In genomic region chr2:68737717-68738116, GRCh38 we compare ENCODE assay signal across 9 cellular contexts. TPM values are rescaled to one million over a fixed set of nuclear protein-coding genes. Genes with fewer than 3 reads are reported as not detected.
DNase-seq lines count a peak whose midpoint lies in the region; ATAC-seq, FAIRE-seq and TF ChIP-seq lines count a peak whose summit lies in the region.
"Had no signal": no experiment of that assay in that cellular context is flagged by ENCODE, and none has a peak within 500 bp of the region (broad histone marks: within the 10 kb centered on the region; RNA-seq: fewer than 3 reads in every experiment).

No MANE protein-coding gene starts in this region.

- H3K36me3 ChIP-seq in PC-9 (ENCODE audit: low read depth) (no peaks in the 10 kb centered on the region), right lobe of liver (no peaks in the 10 kb centered on the region)

- POLR2A ChIA-PET in PC-9 (lab: Charles Lee; ENCODE audit: unreplicated experiment), result no interaction called here

- no peaks in the 10 kb centered on the region for H3K27me3 ChIP-seq in PC-9 (ENCODE audit: insufficient read depth, low read depth)
- H3K27me3 ChIP-seq in right lobe of liver, result no peaks in the 10 kb centered on the region

- H3K4me2 ChIP-seq in PC-9, result peak overlapping the region; percentile 20; the same call in 1 of the 2 replicates

- no peak overlapping the region for H3K27ac ChIP-seq in PC-9
- H3K27ac ChIP-seq in right lobe of liver, result peak overlapping the region in 2 of 3 donors; percentile 52 to 64

- H2AFZ ChIP-seq in PC-9, result no peak overlapping the region

- no peaks in the 10 kb centered on the region for H3F3A ChIP-seq in PC-9 (ENCODE audit: insufficient read depth, low read depth)

- intact Hi-C loops in PC-9 (cut with micrococcal nuclease; ENCODE audit: unreplicated experiment) (no loop called here), right lobe of liver (cut with DNase I) (no loop called here)

- no TSS peak for BruUV-seq in PC-9 (replicated peaks; lab: Mats Ljungman, UMichigan)

- ATAC-seq in right lobe of liver (peak; percentile 48 to 62 (median 54)), GM19035 (IDR thresholded peaks at IDR 0.05; ENCODE audit: unreplicated experiment) (no peak)

- FAIRE-seq in GM19239 (lab: Jason Lieb, UNC), result peak; percentile 78

- DNase-seq in CD1c-positive myeloid dendritic cell (ENCODE audit: extremely low spot score) (peak; percentile 70), GM19239 (ENCODE audit: insufficient read length, low spot score) (no peak), PC-9 (no peak), right lobe of liver (no peak), NCI-H1436 (lab: John Stamatoyannopoulos, UW) (no peak), NCI-H1092 (lab: John Stamatoyannopoulos, UW) (no peak)
- no peak for DNase-seq in activated CD4-positive, CD25-positive, alpha-beta regulatory T cell (lab: John Stamatoyannopoulos, UW)
- DNase-seq: NCI-H1092 treated with DMSO at 0.1 percent for 48 hours had no signal

- TF ChIP-seq CTCF in PC-9 (conservative IDR thresholded peaks at IDR 0.05), result no peak
- no peak for TF ChIP-seq CTCF in right lobe of liver (IDR thresholded peaks at IDR 0.05)

- no peaks in the 10 kb centered on the region for H3K9me2 ChIP-seq in PC-9 (ENCODE audit: insufficient read depth)

- WGBS in right lobe of liver (ENCODE audit: insufficient coverage, low coverage, low lambda C conversion rate, missing lambda C conversion rate), result 17% methylated on average over 1 of the region's 1 CpG

- no peak overlapping the region for H3K4me3 ChIP-seq in PC-9
- no peak overlapping the region for H3K4me3 ChIP-seq in right lobe of liver

- H3K4me1 ChIP-seq in PC-9 (replicated peaks; ENCODE audit: insufficient read depth) (no peaks in the 10 kb centered on the region), right lobe of liver (no peaks in the 10 kb centered on the region)

- no peaks in the 10 kb centered on the region for H3K9me3 ChIP-seq in PC-9 (ENCODE audit: insufficient read depth, low read depth)
- no peaks in the 10 kb centered on the region for H3K9me3 ChIP-seq in right lobe of liver

- H3K79me2 ChIP-seq in PC-9 (ENCODE audit: low read depth), result no peaks in the 10 kb centered on the region

- CTCF ChIA-PET in PC-9 (lab: Charles Lee), result no interaction called here

- no peak for TF ChIP-seq POLR2A in right lobe of liver (IDR thresholded peaks at IDR 0.05)

- no peaks in the 10 kb centered on the region for H4K20me1 ChIP-seq in PC-9 (ENCODE audit: insufficient read depth)

RNA-seq across cellular contexts. Expression of gene ARHGAP25, which starts 3.1 kb away (rescaled TPM):
- not detected in 2 replicates for total RNA-seq in PC-9 (2021)
- 1 to 10 TPM; 3.3 to 9.8 (median 5.0) TPM for total RNA-seq in right lobe of liver
